19 cellular contexts compared by ENCODE assay signal in genomic region chr19:40822161-40822560, GRCh38. TPM values are rescaled to one million over a fixed set of nuclear protein-coding genes. Genes with fewer than 3 reads are reported as not detected.
DNase-seq lines count a peak whose midpoint lies in the region; TF ChIP-seq lines count a peak whose summit lies in the region.
"Had no signal": no experiment of that assay in that cellular context is flagged by ENCODE, and none has a peak within 500 bp of the region (broad histone marks: within the 10 kb centered on the region; RNA-seq: fewer than 3 reads in every experiment).

No MANE protein-coding gene starts in this region.

- H3K27ac ChIP-seq in HL-60 (replicated peaks) (peak overlapping the region; percentile 86), mesodermal cell (ENCODE audit: low read depth, low read length, severe bottlenecking) (peak overlapping the region; percentile 82), brain microvascular endothelial cell (no peak overlapping the region), coronary artery (peak overlapping the region in 1 of 2 donors; percentile 45)
- H3K27ac ChIP-seq: thoracic aorta had no signal

- H3K27me3 ChIP-seq in HL-60 (ENCODE audit: insufficient read depth, poor library complexity, severe bottlenecking) (no peaks in the 10 kb centered on the region), brain microvascular endothelial cell (replicated peaks) (no peaks in the 10 kb centered on the region)

- in situ Hi-C loops in G401 (cut with HindIII; ENCODE audit: low sequenced_read_pairs) = no loop called here
- in situ Hi-C loops in brain microvascular endothelial cell (cut with HindIII; ENCODE audit: low pct_ligation_motif_present, low sequenced_read_pairs) = no loop called here

- DNase-seq in HL-60 (ENCODE audit: low read depth in 1 of 2, low spot score in 1 of 2) = no peak
- DNase-seq in stimulated activated CD8-positive, alpha-beta memory T cell treated with anti-CD3 and anti-CD28 coated beads, Interleukin-4, amount 100 ng/mL, for 48 hours = peak; percentile 19
- DNase-seq in G401 (ENCODE audit: low spot score) = no peak
- no peak for DNase-seq in cerebellar nuclear complex (lab: John Stamatoyannopoulos, UW)
- no peak for DNase-seq in brain microvascular endothelial cell
- no peak for DNase-seq in coronary artery (ENCODE audit: low spot score)
- DNase-seq: activated CD4-positive, alpha-beta T cell treated with anti-CD3 and anti-CD28 coated beads for 36 hours; central memory CD4-positive, alpha-beta T cell; DMS153; left colon; naive thymus-derived CD4-positive, alpha-beta T cell; NCI-H345; SIG-M5 had no signal

- H3K36me3 Mint-ChIP-seq in brain = peaks cover 8% of the 10 kb centered on the region

- H3K4me1 Mint-ChIP-seq in brain = peaks cover 36% of the 10 kb centered on the region

- peak overlapping the region in 4 of 5 experiments; percentile 25 to 75 (median 52) for H3K27ac Mint-ChIP-seq in brain

- peaks cover 2% of the 10 kb centered on the region for H3K27me3 Mint-ChIP-seq in brain
- H3K27me3 Mint-ChIP-seq: activated CD4-positive, alpha-beta T cell treated with anti-CD3 and anti-CD28 coated beads for 36 hours; naive thymus-derived CD4-positive, alpha-beta T cell had no signal

- no peaks in the 10 kb centered on the region for H3K9me3 ChIP-seq in mesodermal cell (ENCODE audit: control insufficient read depth, low read length)
- H3K9me3 ChIP-seq: thoracic aorta had no signal

- no peak overlapping the region for H3K4me3 Mint-ChIP-seq in brain
- H3K4me3 Mint-ChIP-seq: activated CD4-positive, alpha-beta T cell treated with anti-CD3 and anti-CD28 coated beads for 36 hours; naive thymus-derived CD4-positive, alpha-beta T cell had no signal

- H3K36me3 ChIP-seq in mesodermal cell (ENCODE audit: control insufficient read depth, insufficient read depth, low read length) (no peaks in the 10 kb centered on the region), brain microvascular endothelial cell (replicated peaks) (no peaks in the 10 kb centered on the region)

- peaks cover 22% of the 10 kb centered on the region for H3K4me1 ChIP-seq in mesodermal cell (ENCODE audit: control insufficient read depth, insufficient read depth, low read length, poor library complexity, severe bottlenecking)

- no peak for TF ChIP-seq CTCF in HL-60 (IDR thresholded peaks at IDR 0.05; ENCODE audit: insufficient read depth, low read length)
- TF ChIP-seq CTCF in brain (conservative IDR thresholded peaks at IDR 0.05) = no peak
- TF ChIP-seq CTCF in brain microvascular endothelial cell (IDR thresholded peaks at IDR 0.05; ENCODE audit: low read depth, low read length, missing control alignments) = no peak
- no peak for TF ChIP-seq CTCF in coronary artery (IDR thresholded peaks at IDR 0.05)

- no peak overlapping the region for H3K4me3 ChIP-seq in HL-60 (replicated peaks; ENCODE audit: insufficient read depth, low read length)
- no peak overlapping the region for H3K4me3 ChIP-seq in mesodermal cell (ENCODE audit: extremely low read depth, insufficient read depth, low read length, poor library complexity, severe bottlenecking)
- H3K4me3 ChIP-seq in brain microvascular endothelial cell (ENCODE audit: low read depth, low read length) = no peak overlapping the region
- no peak overlapping the region for H3K4me3 ChIP-seq in coronary artery
- H3K4me3 ChIP-seq: thoracic aorta had no signal

- H3K9me3 Mint-ChIP-seq in brain = peaks cover 0 to 2% (median 0%) of the 10 kb centered on the region in 5 experiments

- WGBS in mesodermal cell (ENCODE audit: insufficient coverage in 2 of 2), 2 experiments = 94 to 96% methylated on average over 20 to 22 of the region's 22 CpGs

RNA-seq across cellular contexts. Expression of gene EGLN2, which starts 23.2 kb away (rescaled TPM):
- 59.2 TPM for polyA plus RNA-seq in brain (ENCODE audit: insufficient read depth, low read depth, low replicate concordance)
- 56.7 TPM for polyA plus RNA-seq in mesodermal cell (2013, experiment 1 of 2)
- 46.4 TPM for polyA plus RNA-seq in mesodermal cell (2013, experiment 2 of 2)
- 113 and 117 TPM in 2 replicates for total RNA-seq in G401 (2014; rRNA removed; shearing (Covaris generic))

RNA-seq across cellular contexts. Expression of gene CYP2A6, which starts 28.1 kb away (rescaled TPM):
- polyA plus RNA-seq in brain (ENCODE audit: insufficient read depth, low read depth, low replicate concordance) = not detected
- polyA plus RNA-seq in mesodermal cell (2013, experiment 1 of 2) = not detected
- 0.51 TPM for polyA plus RNA-seq in mesodermal cell (2013, experiment 2 of 2)
- not detected in 2 replicates for total RNA-seq in G401 (2014; rRNA removed; shearing (Covaris generic))
- total RNA-seq: activated CD4-positive, alpha-beta T cell treated with anti-CD3 and anti-CD28 coated beads for 36 hours; HT-29; left colon; renal cortical epithelial cell; T-helper 2 cell treated with Interferon-gamma antibody and Interleukin-4, amounts not matched to agents 100 ng/mL and 5 ng/mL, for 36 hours; thoracic aorta had no signal
- polyA plus RNA-seq: naive thymus-derived CD4-positive, alpha-beta T cell had no signal

RNA-seq across cellular contexts. Expression of gene RAB4B, which starts 44.1 kb away (rescaled TPM):
- 98.9 TPM for polyA plus RNA-seq in brain (ENCODE audit: insufficient read depth, low read depth, low replicate concordance)
- 35.6 TPM for polyA plus RNA-seq in mesodermal cell (2013, experiment 1 of 2)
- 30.4 TPM for polyA plus RNA-seq in mesodermal cell (2013, experiment 2 of 2)
- total RNA-seq in G401 (2014; rRNA removed; shearing (Covaris generic)) = 8.2 and 20.8 TPM in 2 replicates

RNA-seq across cellular contexts. Expression of gene MIA, which starts 46.8 kb away (rescaled TPM):
- polyA plus RNA-seq in brain (ENCODE audit: insufficient read depth, low read depth, low replicate concordance) = not detected
- 1.5 TPM for polyA plus RNA-seq in mesodermal cell (2013, experiment 1 of 2)
- polyA plus RNA-seq in mesodermal cell (2013, experiment 2 of 2) = 3.5 TPM
- total RNA-seq in G401 (2014; rRNA removed; shearing (Covaris generic)) = 3.8 TPM in 1 of 2 replicates, not detected in the other
- total RNA-seq: renal cortical epithelial cell, thoracic aorta had no signal
- polyA plus RNA-seq: naive thymus-derived CD4-positive, alpha-beta T cell had no signal

RNA-seq across cellular contexts. Expression of gene CYP2A7, which starts 59.9 kb away (rescaled TPM):
- not detected for polyA plus RNA-seq in brain (ENCODE audit: insufficient read depth, low read depth, low replicate concordance)
- polyA plus RNA-seq in mesodermal cell (2013, experiment 1 of 2) = not detected
- polyA plus RNA-seq in mesodermal cell (2013, experiment 2 of 2) = not detected
- total RNA-seq in G401 (2014; rRNA removed; shearing (Covaris generic)) = not detected in 2 replicates
- total RNA-seq: activated CD4-positive, alpha-beta T cell treated with anti-CD3 and anti-CD28 coated beads for 36 hours; HT-29; left colon; naive thymus-derived CD4-positive, alpha-beta T cell; renal cortical epithelial cell; T-helper 2 cell treated with Interferon-gamma antibody and Interleukin-4, amounts not matched to agents 100 ng/mL and 5 ng/mL, for 36 hours; thoracic aorta had no signal
- polyA plus RNA-seq: naive thymus-derived CD4-positive, alpha-beta T cell had no signal
